ENCODE assay signal across 2 cellular contexts in genomic region chr12:19515179-19515578, GRCh38.
A peak's percentile ranks its signal among the peaks of the same experiment; 100 is the strongest.
TF ChIP-seq lines count a peak whose summit lies in the region.

No MANE protein-coding gene starts in this region.

TF ChIP-seq in A549, 52 proteins besides CTCF, POLR2A, EP300 and RAD21:
- TF ChIP-seq MAFK (IDR thresholded peaks at IDR 0.05; ENCODE audit: partially characterized antibody) = peak; percentile 95
- no peak for TF ChIP-seq HEYL (CRISPR knock-in tag; IDR thresholded peaks at IDR 0.05)
- TF ChIP-seq NFE2L2 (conservative IDR thresholded peaks at IDR 0.05; ENCODE audit: low read length) = peak; percentile 90
- TF ChIP-seq RARB (CRISPR knock-in tag; IDR thresholded peaks at IDR 0.05) = no peak
- no peak for TF ChIP-seq FOSL2 (IDR thresholded peaks at IDR 0.05)
- TF ChIP-seq FOSL2 (CRISPR knock-in tag; IDR thresholded peaks at IDR 0.05) = peak; percentile 61
- TF ChIP-seq, protein P1, sequence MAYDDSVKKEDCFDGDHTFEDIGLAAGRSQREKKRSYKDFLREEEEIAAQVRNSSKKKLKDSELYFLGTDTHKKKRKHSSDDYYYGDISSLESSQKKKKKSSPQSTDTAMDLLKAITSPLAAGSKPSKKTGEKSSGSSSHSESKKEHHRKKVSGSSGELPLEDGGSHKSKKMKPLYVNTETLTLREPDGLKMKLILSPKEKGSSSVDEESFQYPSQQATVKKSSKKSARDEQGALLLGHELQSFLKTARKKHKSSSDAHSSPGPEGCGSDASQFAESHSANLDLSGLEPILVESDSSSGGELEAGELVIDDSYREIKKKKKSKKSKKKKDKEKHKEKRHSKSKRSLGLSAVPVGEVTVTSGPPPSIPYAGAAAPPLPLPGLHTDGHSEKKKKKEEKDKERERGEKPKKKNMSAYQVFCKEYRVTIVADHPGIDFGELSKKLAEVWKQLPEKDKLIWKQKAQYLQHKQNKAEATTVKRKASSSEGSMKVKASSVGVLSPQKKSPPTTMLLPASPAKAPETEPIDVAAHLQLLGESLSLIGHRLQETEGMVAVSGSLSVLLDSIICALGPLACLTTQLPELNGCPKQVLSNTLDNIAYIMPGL (CRISPR knock-in tag; IDR thresholded peaks at IDR 0.05; ENCODE audit: borderline replicate concordance) = no peak
- TF ChIP-seq JUN (IDR thresholded peaks at IDR 0.05) = peak in 1 of 2 experiments; percentile 36; a peak in 1 of 5 replicates
- TF ChIP-seq HOXB5 (CRISPR knock-in tag; IDR thresholded peaks at IDR 0.05) = 0 out of 2 replicates have a peak, but pooled peaks have one; percentile 33
- no peak for TF ChIP-seq ZNF302 (CRISPR knock-in tag; IDR thresholded peaks at IDR 0.05)

TF ChIP-seq in K562, 482 proteins besides CTCF, POLR2A, EP300 and RAD21 (continued from another document):
- TF ChIP-seq RBM17 (IDR thresholded peaks at IDR 0.05; ENCODE audit: borderline replicate concordance, low read depth, low read length) = no peak
- peak; percentile 95 for TF ChIP-seq ZNF316 (IDR thresholded peaks at IDR 0.05)
- no peak for TF ChIP-seq TEAD4 (IDR thresholded peaks at IDR 0.05; ENCODE audit: low read length)
- no peak for TF ChIP-seq TEAD4 (CRISPR knock-in tag; IDR thresholded peaks at IDR 0.05; ENCODE audit: borderline replicate concordance)
- TF ChIP-seq CBFA2T3 (IDR thresholded peaks at IDR 0.05) = peak; percentile 50
- no peak for TF ChIP-seq DNMT1 (IDR thresholded peaks at IDR 0.05)
- peak; percentile 73 for TF ChIP-seq ATF7 (IDR thresholded peaks at IDR 0.05)
- TF ChIP-seq ESRRB (CRISPR knock-in tag; IDR thresholded peaks at IDR 0.05; ENCODE audit: borderline replicate concordance) = no peak
- peak; percentile 65; the same call in 1 of the 2 replicates for TF ChIP-seq JUND (IDR thresholded peaks at IDR 0.05; ENCODE audit: borderline replicate concordance, low read depth, low read length)
- TF ChIP-seq JUND (tag; IDR thresholded peaks at IDR 0.05; ENCODE audit: borderline replicate concordance, low read depth, low read length) = peak; percentile 48; the same call in 1 of the 3 replicates
- peak; percentile 54 for TF ChIP-seq CREM (IDR thresholded peaks at IDR 0.05; ENCODE audit: low read depth)
- TF ChIP-seq ATF1 (CRISPR knock-in tag; IDR thresholded peaks at IDR 0.05) = no peak
- 0 out of 2 replicates have a peak, but pooled peaks have one; percentile 27 for TF ChIP-seq ATF1 (tag; IDR thresholded peaks at IDR 0.05)
- TF ChIP-seq SMARCE1 (IDR thresholded peaks at IDR 0.05) = peak; percentile 24; the same call in 1 of the 2 replicates
- peak; percentile 53; the same call in 1 of the 2 replicates for TF ChIP-seq BACH1 (tag; IDR thresholded peaks at IDR 0.05)
- peak; percentile 69; the same call in 1 of the 2 replicates for TF ChIP-seq MAFK (IDR thresholded peaks at IDR 0.05; ENCODE audit: low read length)
- TF ChIP-seq SMARCA4 (IDR thresholded peaks at IDR 0.05) = peak; percentile 64
- TF ChIP-seq ATF3 (IDR thresholded peaks at IDR 0.05) = peak; percentile 45
- no peak for TF ChIP-seq ATF3 (CRISPR knock-in tag; conservative IDR thresholded peaks at IDR 0.05)
- peak; percentile 72 for TF ChIP-seq NFE2L1 (tag; IDR thresholded peaks at IDR 0.05; ENCODE audit: borderline replicate concordance, low read depth)
- TF ChIP-seq IRF2 (CRISPR knock-in tag; IDR thresholded peaks at IDR 0.05) = no peak
- no peak for TF ChIP-seq ZNF175 (CRISPR knock-in tag; IDR thresholded peaks at IDR 0.05; ENCODE audit: low read depth)
- 0 out of 4 replicates have a peak, but pooled peaks of 1 of the 2 experiments have one; percentile 21 for TF ChIP-seq NRF1 (conservative IDR thresholded peaks at IDR 0.05 in 1 of 2, IDR thresholded peaks at IDR 0.05 in 1 of 2)
- no peak for TF ChIP-seq PCBP1 (IDR thresholded peaks at IDR 0.05; ENCODE audit: low read depth, low read length, poor library complexity, severe bottlenecking)
- TF ChIP-seq ARID1B (IDR thresholded peaks at IDR 0.05) = peak; percentile 45; the same call in 1 of the 2 replicates
- no peak for TF ChIP-seq PHB (CRISPR knock-in tag; IDR thresholded peaks at IDR 0.05)
- peak; percentile 68 for TF ChIP-seq DPF2 (IDR thresholded peaks at IDR 0.05)
- no peak for TF ChIP-seq XRCC3 (IDR thresholded peaks at IDR 0.05)
- peak; percentile 74 for TF ChIP-seq MAFF (IDR thresholded peaks at IDR 0.05; ENCODE audit: low read length)
- TF ChIP-seq PPARD (CRISPR knock-in tag; IDR thresholded peaks at IDR 0.05) = no peak
- TF ChIP-seq ATF4 (CRISPR knock-in tag; IDR thresholded peaks at IDR 0.05) = no peak
- TF ChIP-seq NFE2 (IDR thresholded peaks at IDR 0.05; ENCODE audit: low read depth) = peak; percentile 92
- no peak for TF ChIP-seq FOS (IDR thresholded peaks at IDR 0.05; ENCODE audit: extremely low read depth, insufficient read length)
- TF ChIP-seq HNRNPLL (IDR thresholded peaks at IDR 0.05; ENCODE audit: low read depth, low read length, poor library complexity, severe bottlenecking) = peak; percentile 34
- no peak for TF ChIP-seq KDM5B (IDR thresholded peaks at IDR 0.05; ENCODE audit: insufficient replicate concordance, low read depth, low read length)
